17 cellular contexts compared by ENCODE assay signal in genomic region chr1:238177351-238177750, GRCh38.
DNase-seq lines count a peak whose midpoint lies in the region; ATAC-seq and TF ChIP-seq lines count a peak whose summit lies in the region.
"Had no signal": no experiment of that assay in that cellular context is flagged by ENCODE, and none has a peak within 500 bp of the region (broad histone marks: within the 10 kb centered on the region; RNA-seq: fewer than 3 reads in every experiment).

No MANE protein-coding gene starts in this region.

- H3K4me3 ChIP-seq in HUES6 (ENCODE audit: low read depth, low read length): no peak overlapping the region

- H3K36me3 ChIP-seq in HUES6 (ENCODE audit: control insufficient read depth, insufficient read depth, low read length): no peaks in the 10 kb centered on the region

- peaks cover 11% of the 10 kb centered on the region; the same call in 1 of the 2 replicates for H3K4me1 ChIP-seq in HUES6 (ENCODE audit: control insufficient read depth, insufficient read depth, low read length)

- H3K27ac ChIP-seq in HUES6 (ENCODE audit: low read depth, low read length): peak overlapping the region; percentile 47; the same call in 1 of the 2 replicates
- H3K27ac ChIP-seq: RWPE1 had no signal

- no peak for ATAC-seq in HG03521 (IDR thresholded peaks at IDR 0.05; ENCODE audit: unreplicated experiment)
- ATAC-seq: HepG2, PC-3 had no signal

- no peak overlapping the region for H3K9ac ChIP-seq in HUES6 (ENCODE audit: low read length)

- TF ChIP-seq POLR2A in erythroblast (IDR thresholded peaks at IDR 0.05; ENCODE audit: low read length): no peak

- no peaks in the 10 kb centered on the region for H3K27me3 ChIP-seq in HUES6 (ENCODE audit: control insufficient read depth, insufficient read depth, low read length)

- DNase-seq in T47D (ENCODE audit: low read depth in 1 of 2, low spot score in 1 of 2) (peak; percentile 16 to 93), iPS-NIHi7 (ENCODE audit: extremely low spot score) (peak; percentile 19), MV-4-11 (lab: John Stamatoyannopoulos, UW) (no peak), AG08396 (ENCODE audit: low spot score) (no peak), erythroblast (lab: John Stamatoyannopoulos, UW) (no peak)
- DNase-seq: C1 segment of cervical spinal cord; CD8-positive, alpha-beta memory T cell; KBM-7; NCI-H187; NCI-H2107; NCI-H2227 treated with DMSO at 0.1 percent for 48 hours; NCI-H510A treated with DMSO at 0.1 percent for 48 hours; PC-3 had no signal

- no peaks in the 10 kb centered on the region for H3K9me3 ChIP-seq in HUES6 (ENCODE audit: control insufficient read depth, insufficient read depth, low read depth, low read length)

- in situ Hi-C loops in T47D (cut with HindIII; ENCODE audit: low pct_unique_long_range_greater_than_20kb, low sequenced_read_pairs): no loop called here

Comparison
In these comparisons a context has a peak if more than half of its experiments do, and no peak if none do; other contexts are left out.
1. DNase-seq: peak in T47D (2 of 2) and iPS-NIHi7 (single experiment); none in MV-4-11 (single experiment), AG08396 (single experiment) and erythroblast (0 of 2).